Comparison of ENCODE assay signal across 16 cellular contexts in genomic region chr12:115378296-115378695, GRCh38.
"Had no signal": no experiment of that assay in that cellular context is flagged by ENCODE, and none has a peak within 500 bp of the region (broad histone marks: within the 10 kb centered on the region; RNA-seq: fewer than 3 reads in every experiment).

No MANE protein-coding gene starts in this region.

- DNase-seq: activated CD4-positive, alpha-beta T cell treated with anti-CD3 and anti-CD28 coated beads, Interleukin-2, amount 50 U/mL, for 4 hours; activated naive CD4-positive, alpha-beta T cell treated with Interleukin-2 at 50 U/mL for 16 hours; activated T-cell treated with anti-CD3 and anti-CD28 coated beads for 4 hours; aorta; dermis blood vessel endothelial cell; effector memory CD8-positive, alpha-beta T cell; kidney; left ventricle myocardium superior; stimulated activated naive CD8-positive, alpha-beta T cell treated with anti-CD3 and anti-CD28 coated beads, Interleukin-15, amount 100 ng/mL, for 72 hours; testis had no signal

- ATAC-seq: activated CD4-positive, CD25-positive, alpha-beta regulatory T cell treated with anti-CD3 and anti-CD28 coated beads, Interleukin-2, amount 50 U/mL, for 24 hours; activated T-helper 17 cell treated with anti-CD3 and anti-CD28 coated beads, Interleukin-2, amount 50 U/mL, for 72 hours; effector memory CD8-positive, alpha-beta T cell; gastroesophageal sphincter; left ventricle myocardium superior; sciatic nerve; stimulated activated naive CD8-positive, alpha-beta T cell treated with anti-CD3 and anti-CD28 coated beads, Interleukin-15, amount 100 ng/mL, for 72 hours had no signal

- H3K27me3 Mint-ChIP-seq: activated T-helper 17 cell treated with anti-CD3 and anti-CD28 coated beads, Interleukin-2, amount 50 U/mL, for 72 hours; effector memory CD8-positive, alpha-beta T cell had no signal

- H3K27ac ChIP-seq: epithelial cell of prostate, gastroesophageal sphincter, testis had no signal

- H3K4me3 ChIP-seq: gastroesophageal sphincter, testis had no signal

- H3K4me1 ChIP-seq: gastroesophageal sphincter, testis had no signal

- H3K36me3 ChIP-seq: gastroesophageal sphincter had no signal

- H3K4me1 Mint-ChIP-seq: activated T-helper 17 cell treated with anti-CD3 and anti-CD28 coated beads, Interleukin-2, amount 50 U/mL, for 72 hours had no signal

- H3K9me3 ChIP-seq: gastroesophageal sphincter, testis had no signal

- H3K27ac Mint-ChIP-seq: activated T-helper 17 cell treated with anti-CD3 and anti-CD28 coated beads, Interleukin-2, amount 50 U/mL, for 72 hours; effector memory CD8-positive, alpha-beta T cell; stimulated activated naive CD8-positive, alpha-beta T cell treated with anti-CD3 and anti-CD28 coated beads, Interleukin-15, amount 100 ng/mL, for 72 hours; T-helper 2 cell treated with Interferon-gamma antibody and Interleukin-4, amounts not matched to agents 5 μg/mL and 100 μg/mL, for 36 hours had no signal

- H3K27me3 ChIP-seq: testis had no signal

- H3K4me3 Mint-ChIP-seq: activated T-helper 17 cell treated with anti-CD3 and anti-CD28 coated beads, Interleukin-2, amount 50 U/mL, for 72 hours; effector memory CD8-positive, alpha-beta T cell; stimulated activated naive CD8-positive, alpha-beta T cell treated with anti-CD3 and anti-CD28 coated beads, Interleukin-15, amount 100 ng/mL, for 72 hours; T-helper 2 cell treated with Interferon-gamma antibody and Interleukin-4, amounts not matched to agents 5 μg/mL and 100 μg/mL, for 36 hours had no signal
